1 cellular context compared by ENCODE assay signal in the genomic region with DNA sequence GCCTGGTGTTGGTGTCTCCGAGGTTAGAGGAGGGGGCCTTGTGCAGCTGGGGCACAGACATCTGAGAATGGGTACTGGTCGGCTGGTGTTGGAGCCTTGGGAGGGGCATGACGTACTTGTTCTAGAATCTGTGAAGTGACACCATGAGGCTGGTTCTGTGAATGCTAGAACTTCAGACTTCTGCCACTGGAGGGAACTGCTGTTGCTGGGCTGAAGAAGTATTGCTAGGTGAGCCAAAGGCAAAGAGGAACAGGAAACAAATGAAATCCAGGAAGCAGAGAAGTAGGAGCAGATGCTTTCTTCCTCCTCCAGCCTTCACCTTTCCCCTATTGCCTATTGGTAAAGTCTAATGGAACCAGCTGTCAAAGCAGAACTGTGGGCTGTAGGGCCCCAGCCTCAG.
TF ChIP-seq lines count a peak whose summit lies in the region.

No MANE protein-coding gene starts in this region.

TF ChIP-seq in SK-N-SH, 30 proteins besides CTCF, POLR2A, EP300 and RAD21 (continued from another document):
- TF ChIP-seq, protein P1, sequence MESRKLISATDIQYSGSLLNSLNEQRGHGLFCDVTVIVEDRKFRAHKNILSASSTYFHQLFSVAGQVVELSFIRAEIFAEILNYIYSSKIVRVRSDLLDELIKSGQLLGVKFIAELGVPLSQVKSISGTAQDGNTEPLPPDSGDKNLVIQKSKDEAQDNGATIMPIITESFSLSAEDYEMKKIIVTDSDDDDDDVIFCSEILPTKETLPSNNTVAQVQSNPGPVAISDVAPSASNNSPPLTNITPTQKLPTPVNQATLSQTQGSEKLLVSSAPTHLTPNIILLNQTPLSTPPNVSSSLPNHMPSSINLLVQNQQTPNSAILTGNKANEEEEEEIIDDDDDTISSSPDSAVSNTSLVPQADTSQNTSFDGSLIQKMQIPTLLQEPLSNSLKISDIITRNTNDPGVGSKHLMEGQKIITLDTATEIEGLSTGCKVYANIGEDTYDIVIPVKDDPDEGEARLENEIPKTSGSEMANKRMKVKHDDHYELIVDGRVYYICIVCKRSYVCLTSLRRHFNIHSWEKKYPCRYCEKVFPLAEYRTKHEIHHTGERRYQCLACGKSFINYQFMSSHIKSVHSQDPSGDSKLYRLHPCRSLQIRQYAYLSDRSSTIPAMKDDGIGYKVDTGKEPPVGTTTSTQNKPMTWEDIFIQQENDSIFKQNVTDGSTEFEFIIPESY (IDR thresholded peaks at IDR 0.05; ENCODE audit: borderline replicate concordance, low read depth), result no peak
